ENCODE assay signal across 33 cellular contexts in genomic region chr12:15862840-15863239, GRCh38.
"Had no signal": no experiment of that assay in that cellular context is flagged by ENCODE, and none has a peak within 500 bp of the region (broad histone marks: within the 10 kb centered on the region; RNA-seq: fewer than 3 reads in every experiment).

No MANE protein-coding gene starts in this region.

- H3K4me1 ChIP-seq: adrenal gland, body of pancreas, Peyer's patch had no signal

- H3K9ac ChIP-seq: KMS-11, SK-N-SH had no signal

- H3K4me2 ChIP-seq: KMS-11, SK-N-SH had no signal

- H3K9me3 Mint-ChIP-seq: activated CD4-positive, alpha-beta memory T cell treated with anti-CD3 and anti-CD28 coated beads for 36 hours; activated naive CD4-positive, alpha-beta T cell treated with anti-CD3 and anti-CD28 coated beads for 36 hours; activated naive CD4-positive, alpha-beta T cell treated with anti-CD3 and anti-CD28 coated beads, Interleukin-2, amount 50 U/mL, for 72 hours; activated T-helper 1 cell treated with anti-CD3 and anti-CD28 coated beads, Interleukin-12 subunit alpha, Interleukin-12 subunit beta, Interleukin-2, Interleukin-4 antibody, amounts not matched to agents 30 ng/mL and 10 ng/mL and 1 ng/mL, durations not matched to agents 14 hours and 24 hours and 36 hours; T-helper 1 cell treated with Interleukin-12 subunit alpha and Interleukin-12 subunit beta and Interleukin-4 antibody, amounts not matched to agents 30 μg/mL and 1 μg/mL, for 36 hours; T-helper 2 cell treated with Interferon-gamma antibody and Interleukin-4, amounts not matched to agents 5 μg/mL and 100 μg/mL, for 36 hours; WTC11 had no signal

- H3K9me3 ChIP-seq: adrenal gland, body of pancreas, Peyer's patch, SJSA1, SK-N-SH had no signal

- DNase-seq: activated CD4-positive, alpha-beta memory T cell treated with anti-CD3 and anti-CD28 coated beads for 36 hours; activated CD4-positive, alpha-beta T cell treated with anti-CD3 and anti-CD28 coated beads for 4 hours; activated CD4-positive, alpha-beta T cell treated with anti-CD3 and anti-CD28 coated beads, Interleukin-2, amount 50 U/mL, for 1 hour; activated CD8-positive, alpha-beta memory T cell treated with anti-CD3 and anti-CD28 coated beads, Interleukin-2, amount 50 U/mL, for 4 hours; activated gamma-delta T cell treated with Interleukin-2 at 50 U/mL for 16 hours; activated naive CD4-positive, alpha-beta T cell treated with anti-CD3 and anti-CD28 coated beads for 36 hours; activated T-cell treated with anti-CD3 and anti-CD28 coated beads for 4 hours; activated T-cell treated with anti-CD3 and anti-CD28 coated beads, Interleukin-2, amount 50 U/mL, for 4 hours; adrenal gland; body of pancreas; caudate nucleus; MM.1S; NCI-H1092; NCI-H1436 treated with DMSO at 0.1 percent for 48 hours; NCI-H1694 treated with DMSO at 0.1 percent for 48 hours; NCI-H2029; NCI-H345; NCI-H526; NCI-H748 treated with DMSO at 0.1 percent for 48 hours; NK-92 treated with Interleukin-12 subunit alpha and Interleukin-12 subunit beta, amount 100 ng/mL, for 24 hours; PC-3; Peyer's patch; RPMI8226; SHP77 treated with DMSO at 0.1 percent for 48 hours; SK-N-SH had no signal

- H3K36me3 Mint-ChIP-seq: activated CD4-positive, alpha-beta memory T cell treated with anti-CD3 and anti-CD28 coated beads for 36 hours; WTC11 had no signal

- H3K4me3 ChIP-seq: adrenal gland, body of pancreas, Peyer's patch, SJSA1 had no signal

- ATAC-seq: activated CD4-positive, CD25-positive, alpha-beta regulatory T cell treated with anti-CD3 and anti-CD28 coated beads, Interleukin-2, amount 50 U/mL, for 24 hours; activated naive CD4-positive, alpha-beta T cell treated with anti-CD3 and anti-CD28 coated beads, Interleukin-2, amount 50 U/mL, for 72 hours; activated T-cell treated with anti-CD3 and anti-CD28 coated beads, Interleukin-2, amount 50 U/mL, for 4 hours; body of pancreas; PC-3 had no signal

- H3K27me3 ChIP-seq: body of pancreas, Peyer's patch, SJSA1 had no signal

- H3K36me3 ChIP-seq: adrenal gland, Peyer's patch, SJSA1 had no signal

- H3K4me3 Mint-ChIP-seq: activated CD4-positive, alpha-beta memory T cell treated with anti-CD3 and anti-CD28 coated beads for 36 hours; activated naive CD4-positive, alpha-beta T cell treated with anti-CD3 and anti-CD28 coated beads for 36 hours; activated T-cell treated with anti-CD3 and anti-CD28 coated beads, Interleukin-2, amount 50 U/mL, for 4 hours; activated T-helper 1 cell treated with anti-CD3 and anti-CD28 coated beads, Interleukin-12 subunit alpha, Interleukin-12 subunit beta, Interleukin-2, Interleukin-4 antibody, amounts not matched to agents 30 ng/mL and 10 ng/mL and 1 ng/mL, durations not matched to agents 14 hours and 24 hours and 36 hours; T-helper 1 cell treated with Interleukin-12 subunit alpha and Interleukin-12 subunit beta and Interleukin-4 antibody, amounts not matched to agents 30 μg/mL and 1 μg/mL, for 36 hours; T-helper 2 cell treated with Interferon-gamma antibody and Interleukin-4, amounts not matched to agents 5 μg/mL and 100 μg/mL, for 36 hours had no signal

- H3K27ac ChIP-seq: adrenal gland, body of pancreas, KMS-11, Peyer's patch, SJSA1 had no signal

- H3K27ac Mint-ChIP-seq: activated CD4-positive, alpha-beta memory T cell treated with anti-CD3 and anti-CD28 coated beads for 36 hours; activated naive CD4-positive, alpha-beta T cell treated with anti-CD3 and anti-CD28 coated beads for 36 hours; activated naive CD4-positive, alpha-beta T cell treated with anti-CD3 and anti-CD28 coated beads, Interleukin-2, amount 50 U/mL, for 72 hours; activated T-helper 1 cell treated with anti-CD3 and anti-CD28 coated beads, Interleukin-12 subunit alpha, Interleukin-12 subunit beta, Interleukin-2, Interleukin-4 antibody, amounts not matched to agents 30 ng/mL and 10 ng/mL and 1 ng/mL, durations not matched to agents 14 hours and 24 hours and 36 hours; T-helper 1 cell treated with Interleukin-12 subunit alpha and Interleukin-12 subunit beta and Interleukin-4 antibody, amounts not matched to agents 30 μg/mL and 1 μg/mL, for 36 hours; T-helper 2 cell treated with Interferon-gamma antibody and Interleukin-4, amounts not matched to agents 5 μg/mL and 100 μg/mL, for 36 hours had no signal
